In the genomic region with DNA sequence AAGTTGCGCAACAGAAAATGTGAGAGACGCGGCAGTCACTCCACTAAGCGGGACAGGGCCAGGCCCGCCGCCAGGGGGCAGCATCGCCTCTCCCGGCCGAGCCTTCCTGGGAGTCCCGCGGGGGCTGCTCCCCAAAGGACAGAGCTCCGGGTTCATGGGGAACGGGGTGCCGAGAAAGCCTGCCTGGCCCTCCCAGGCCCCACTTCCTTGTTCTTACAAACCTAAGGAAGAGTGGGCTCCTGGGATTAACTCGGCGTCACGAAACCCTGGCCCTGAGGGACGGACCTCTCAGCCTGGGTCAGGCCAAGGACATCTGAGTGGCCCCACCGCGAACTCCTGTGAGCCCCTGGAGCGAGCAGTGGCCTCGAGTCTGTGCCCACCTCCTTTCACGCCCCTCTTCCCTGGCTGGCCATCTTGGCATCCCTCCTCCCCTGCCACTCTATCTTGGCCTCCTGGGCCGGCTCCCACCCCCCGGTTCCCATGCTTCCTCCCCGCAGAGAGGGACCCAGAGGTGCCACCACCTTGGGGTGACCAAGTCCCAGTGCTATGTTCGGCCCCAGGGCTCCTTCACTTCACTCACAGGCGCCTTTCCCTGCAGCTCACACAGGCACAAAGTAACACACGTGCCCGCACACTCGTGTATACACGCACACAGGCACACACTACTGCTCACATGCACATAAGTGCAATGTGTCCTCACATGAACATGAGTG, we compare ENCODE assay signal across 7 cellular contexts.
DNase-seq lines count a peak whose midpoint lies in the region; ATAC-seq and TF ChIP-seq lines count a peak whose summit lies in the region.

No MANE protein-coding gene starts in this region.

- H3K4me3 ChIP-seq in choroid plexus epithelial cell (ENCODE audit: low read depth, low read length) (no peak overlapping the region), right lobe of liver (no peak overlapping the region)

- DNase-seq in NCI-H1694 treated with DMSO at 0.1 percent for 48 hours (lab: John Stamatoyannopoulos, UW) = peak; percentile 3
- peak; percentile 85 for DNase-seq in activated CD4-positive, alpha-beta T cell treated with anti-CD3 and anti-CD28 coated beads for 48 hours
- DNase-seq in choroid plexus epithelial cell (ENCODE audit: low read depth) = peak; percentile 70
- DNase-seq in right lobe of liver = peak; percentile 75 to 81 (median 79)
- DNase-seq in stimulated activated CD4-positive, alpha-beta T cell treated with anti-CD3 and anti-CD28 coated beads, TNF-alpha, amount 100 ng/mL, for 24 hours (ENCODE audit: low read depth in 3 of 3) = peak; percentile 41 to 74 (median 48)

- H3K27me3 ChIP-seq in right lobe of liver = no peaks in the 10 kb centered on the region

- H3K4me1 ChIP-seq in right lobe of liver = peaks cover 0 to 25% (median 11%) of the 10 kb centered on the region in 4 donors

- ATAC-seq in right lobe of liver (peak; percentile 57 to 75 (median 65)), GM18873 (IDR thresholded peaks at IDR 0.05; ENCODE audit: low FRiP score, unreplicated experiment) (no peak)

- intact Hi-C loops in right lobe of liver (cut with DNase I) = no loop called here

- peak; percentile 80 for TF ChIP-seq CTCF in GM12872 (IDR thresholded peaks at IDR 0.05; ENCODE audit: insufficient read depth, low read depth, low read length)
- TF ChIP-seq CTCF in choroid plexus epithelial cell (conservative IDR thresholded peaks at IDR 0.05; ENCODE audit: low read depth, low read length) = peak; percentile 93
- peak; percentile 88 to 96 (median 96) for TF ChIP-seq CTCF in right lobe of liver (IDR thresholded peaks at IDR 0.05)

- H3K27ac ChIP-seq in right lobe of liver = no peak overlapping the region

- no peaks in the 10 kb centered on the region for H3K9me3 ChIP-seq in right lobe of liver

- 37% methylated on average over 7 of the region's 32 CpGs for WGBS in right lobe of liver (ENCODE audit: insufficient coverage, low coverage, low lambda C conversion rate, missing lambda C conversion rate)

- H3K36me3 ChIP-seq in right lobe of liver = no peaks in the 10 kb centered on the region

- no peak for TF ChIP-seq POLR2A in right lobe of liver (IDR thresholded peaks at IDR 0.05)

Comparison
In these comparisons a context has a peak if more than half of its experiments do, and no peak if none do; other contexts are left out.
1. DNase-seq: peak in every context shown above with its lines; median percentile 85 in activated CD4-positive, alpha-beta T cell treated with anti-CD3 and anti-CD28 coated beads for 48 hours; 79 in right lobe of liver; 70 in choroid plexus epithelial cell; 48 in stimulated activated CD4-positive, alpha-beta T cell treated with anti-CD3 and anti-CD28 coated beads, TNF-alpha, amount 100 ng/mL, for 24 hours; 3 in NCI-H1694 treated with DMSO at 0.1 percent for 48 hours.